Comparison of ENCODE assay signal across 17 cellular contexts in genomic region chr18:52395146-52395852, GRCh38. TPM values are rescaled to one million over a fixed set of nuclear protein-coding genes. Genes with fewer than 3 reads are reported as not detected.
DNase-seq lines count a peak whose midpoint lies in the region; ATAC-seq and TF ChIP-seq lines count a peak whose summit lies in the region.
"Had no signal": no experiment of that assay in that cellular context is flagged by ENCODE, and none has a peak within 500 bp of the region (broad histone marks: within the 10 kb centered on the region; RNA-seq: fewer than 3 reads in every experiment).

No MANE protein-coding gene starts in this region.

- TF ChIP-seq CTCF in dorsolateral prefrontal cortex (IDR thresholded peaks at IDR 0.05 in 54 of 56, conservative IDR thresholded peaks at IDR 0.05 in 2 of 56; ENCODE audit: low read depth in 1 of 56, partially characterized antibody in 56 of 56) (no peak), nephron progenitor cell (IDR thresholded peaks at IDR 0.05) (no peak)

- H3K27me3 Mint-ChIP-seq in activated naive CD4-positive, alpha-beta T cell treated with anti-CD3 and anti-CD28 coated beads for 36 hours (ENCODE audit: low read depth) = no peaks in the 10 kb centered on the region
- peaks cover 5% of the 10 kb centered on the region for H3K27me3 Mint-ChIP-seq in nephron progenitor cell (ENCODE audit: low read depth, poor library complexity)
- H3K27me3 Mint-ChIP-seq: activated CD4-positive, alpha-beta memory T cell treated with anti-CD3 and anti-CD28 coated beads, Interleukin-2, amount 10 ng/mL, durations not matched to agents 7 days and 5 days; activated naive CD4-positive, alpha-beta T cell treated with anti-CD3 and anti-CD28 coated beads, Interleukin-2, amount 50 U/mL, for 24 hours; central memory CD8-positive, alpha-beta T cell had no signal

- H3K36me3 Mint-ChIP-seq in activated naive CD4-positive, alpha-beta T cell treated with anti-CD3 and anti-CD28 coated beads for 36 hours (ENCODE audit: low read depth) = no peaks in the 10 kb centered on the region
- no peaks in the 10 kb centered on the region for H3K36me3 Mint-ChIP-seq in nephron progenitor cell (ENCODE audit: low read depth)
- H3K36me3 Mint-ChIP-seq: activated naive CD4-positive, alpha-beta T cell treated with anti-CD3 and anti-CD28 coated beads, Interleukin-2, amount 50 U/mL, for 24 hours had no signal

- H3K4me1 Mint-ChIP-seq in activated naive CD4-positive, alpha-beta T cell treated with anti-CD3 and anti-CD28 coated beads for 36 hours (ENCODE audit: low read depth) = no peaks in the 10 kb centered on the region
- peaks cover 15% of the 10 kb centered on the region for H3K4me1 Mint-ChIP-seq in nephron progenitor cell
- H3K4me1 Mint-ChIP-seq: activated CD4-positive, alpha-beta memory T cell treated with anti-CD3 and anti-CD28 coated beads, Interleukin-2, amount 10 ng/mL, durations not matched to agents 7 days and 5 days; activated naive CD4-positive, alpha-beta T cell treated with anti-CD3 and anti-CD28 coated beads, Interleukin-2, amount 50 U/mL, for 24 hours; central memory CD8-positive, alpha-beta T cell had no signal

- no peaks in the 10 kb centered on the region for H3K27me3 ChIP-seq in dorsolateral prefrontal cortex

- CTCF ChIA-PET in activated naive CD4-positive, alpha-beta T cell treated with anti-CD3 and anti-CD28 coated beads for 36 hours (lab: Charles Lee) = no interaction called here

- peak overlapping the region in 11 of 59 donors; percentile 13 to 29 (median 17) for H3K4me3 ChIP-seq in dorsolateral prefrontal cortex

- peak; percentile 59 for ATAC-seq in GM18520 (IDR thresholded peaks at IDR 0.05; ENCODE audit: unreplicated experiment)
- ATAC-seq in GM21390 (IDR thresholded peaks at IDR 0.05; ENCODE audit: unreplicated experiment) = peak; percentile 50
- peak; percentile 48 for ATAC-seq in HG03064 (IDR thresholded peaks at IDR 0.05; ENCODE audit: low read depth, unreplicated experiment)

- no peak for DNase-seq in dorsolateral prefrontal cortex
- no peak for DNase-seq in ACHN
- no peak for DNase-seq in activated naive CD4-positive, alpha-beta T cell treated with anti-CD3 and anti-CD28 coated beads for 36 hours
- no peak for DNase-seq in nephron progenitor cell
- DNase-seq in NK-92 (lab: John Stamatoyannopoulos, UW; ENCODE audit: unreplicated experiment) = no peak
- DNase-seq: activated CD4-positive, alpha-beta memory T cell treated with anti-CD3 and anti-CD28 coated beads, Interleukin-2, amount 10 ng/mL, durations not matched to agents 7 days and 5 days; erythroblast; stimulated activated CD4-positive, alpha-beta T cell treated with anti-CD3 and anti-CD28 coated beads, Interleukin-15, amount 100 ng/mL, for 24 hours had no signal

- H3K4me3 Mint-ChIP-seq in activated naive CD4-positive, alpha-beta T cell treated with anti-CD3 and anti-CD28 coated beads for 36 hours = no peak overlapping the region
- H3K4me3 Mint-ChIP-seq in nephron progenitor cell = no peak overlapping the region
- H3K4me3 Mint-ChIP-seq: activated CD4-positive, alpha-beta memory T cell treated with anti-CD3 and anti-CD28 coated beads, Interleukin-2, amount 10 ng/mL, durations not matched to agents 7 days and 5 days; activated naive CD4-positive, alpha-beta T cell treated with anti-CD3 and anti-CD28 coated beads, Interleukin-2, amount 50 U/mL, for 24 hours; central memory CD8-positive, alpha-beta T cell; T-helper 1 cell treated with Interleukin-12 subunit alpha and Interleukin-12 subunit beta and Interleukin-4 antibody, amounts not matched to agents 30 μg/mL and 1 μg/mL, for 36 hours had no signal

- intact Hi-C loops in dorsolateral prefrontal cortex (cut with DNase I) = no loop called here
- intact Hi-C loops in activated naive CD4-positive, alpha-beta T cell treated with anti-CD3 and anti-CD28 coated beads for 36 hours (cut with micrococcal nuclease) = no loop called here

- peak overlapping the region in 55 of 59 donors; percentile 1 to 94 (median 79) for H3K27ac ChIP-seq in dorsolateral prefrontal cortex
- H3K27ac ChIP-seq: parathyroid adenoma had no signal

- no peaks in the 10 kb centered on the region for H3K9me3 Mint-ChIP-seq in activated naive CD4-positive, alpha-beta T cell treated with anti-CD3 and anti-CD28 coated beads for 36 hours
- no peaks in the 10 kb centered on the region for H3K9me3 Mint-ChIP-seq in nephron progenitor cell
- H3K9me3 Mint-ChIP-seq: activated naive CD4-positive, alpha-beta T cell treated with anti-CD3 and anti-CD28 coated beads, Interleukin-2, amount 50 U/mL, for 24 hours; T-helper 1 cell treated with Interleukin-12 subunit alpha and Interleukin-12 subunit beta and Interleukin-4 antibody, amounts not matched to agents 30 μg/mL and 1 μg/mL, for 36 hours had no signal

- in situ Hi-C loops in ACHN (cut with HindIII; ENCODE audit: low pct_ligation_motif_present, low pct_unique_long_range_greater_than_20kb, low sequenced_read_pairs) = no loop called here

- H3K27ac Mint-ChIP-seq in activated naive CD4-positive, alpha-beta T cell treated with anti-CD3 and anti-CD28 coated beads for 36 hours = no peak overlapping the region
- H3K27ac Mint-ChIP-seq in nephron progenitor cell = no peak overlapping the region
- H3K27ac Mint-ChIP-seq: activated CD4-positive, alpha-beta memory T cell treated with anti-CD3 and anti-CD28 coated beads, Interleukin-2, amount 10 ng/mL, durations not matched to agents 7 days and 5 days; activated naive CD4-positive, alpha-beta T cell treated with anti-CD3 and anti-CD28 coated beads, Interleukin-2, amount 50 U/mL, for 24 hours; T-helper 1 cell treated with Interleukin-12 subunit alpha and Interleukin-12 subunit beta and Interleukin-4 antibody, amounts not matched to agents 30 μg/mL and 1 μg/mL, for 36 hours had no signal

RNA-seq across cellular contexts. Expression of gene DCC, which starts 55.3 kb away (rescaled TPM):
- 10 to 100 TPM in 119 of 120 experiments, 1 to 10 TPM in 1; 9.7 to 54.6 (median 23.8) TPM for total RNA-seq in dorsolateral prefrontal cortex
- total RNA-seq in activated naive CD4-positive, alpha-beta T cell treated with anti-CD3 and anti-CD28 coated beads for 36 hours = not detected
- total RNA-seq: activated CD4-positive, alpha-beta memory T cell treated with anti-CD3 and anti-CD28 coated beads, Interleukin-2, amount 10 ng/mL, durations not matched to agents 7 days and 5 days; Daoy; lung microvascular endothelial cell had no signal

Comparison
In these comparisons a context has a peak if more than half of its experiments do, and no peak if none do; other contexts are left out.
1. RNA of gene DCC, which starts 55.3 kb away (total RNA-seq): 9.7 to 54.6 TPM in dorsolateral prefrontal cortex; not detected in activated naive CD4-positive, alpha-beta T cell treated with anti-CD3 and anti-CD28 coated beads for 36 hours; every median in the first group is over 10 times any median in the second.
2. Peak in every context shown above with its lines, with median percentiles within 50 percentile points of each other: ATAC-seq.